Comparison of ENCODE assay signal across 17 cellular contexts in the genomic region with DNA sequence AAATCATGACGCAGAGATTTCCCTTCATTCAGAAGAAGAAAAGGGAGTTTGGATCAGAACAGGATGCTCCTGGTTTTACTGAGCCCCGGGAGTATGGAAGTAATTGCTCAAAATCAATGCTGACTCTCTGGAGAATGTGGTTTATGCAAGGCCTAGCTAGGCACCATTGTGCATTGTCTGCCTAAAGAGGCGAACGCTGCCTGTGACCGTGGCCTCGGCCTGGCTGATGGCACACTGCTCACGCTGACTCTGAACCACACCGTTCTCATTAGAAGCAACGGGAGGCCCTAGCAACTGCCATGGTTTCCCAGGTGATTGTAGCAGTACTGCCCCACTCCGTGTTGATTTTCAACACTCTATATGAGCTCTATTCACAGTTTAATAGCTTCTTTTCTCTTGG. TPM values are rescaled to one million over a fixed set of nuclear protein-coding genes. Genes with fewer than 3 reads are reported as not detected.
DNase-seq lines count a peak whose midpoint lies in the region; ATAC-seq, FAIRE-seq and TF ChIP-seq lines count a peak whose summit lies in the region.
"Had no signal": no experiment of that assay in that cellular context is flagged by ENCODE, and none has a peak within 500 bp of the region (broad histone marks: within the 10 kb centered on the region; RNA-seq: fewer than 3 reads in every experiment).

No MANE protein-coding gene starts in this region.

- H3K79me2 ChIP-seq in HepG2 (ENCODE audit: insufficient read depth, low read length) = no peaks in the 10 kb centered on the region

- no peaks in the 10 kb centered on the region for H4K20me1 ChIP-seq in HepG2 (ENCODE audit: insufficient read depth, low read length)

- CTCF ChIA-PET in HepG2 (lab: Yijun Ruan, JAX; ENCODE audit: low intra/inter-chr PET ratio, low total read pairs) = no interaction called here

- in situ Hi-C loops in HepG2 (cut with HindIII; ENCODE audit: extremely low pct_ligation_motif_present, low pct_unique_long_range_greater_than_20kb) = no loop called here

- no peaks in the 10 kb centered on the region for H3K36me3 ChIP-seq in HepG2 (replicated peaks in 1 of 2; ENCODE audit: control insufficient read depth in 1 of 2, insufficient read depth in 2 of 2, low read length in 2 of 2)
- no peaks in the 10 kb centered on the region for H3K36me3 ChIP-seq in right lobe of liver
- H3K36me3 ChIP-seq: prostate gland had no signal

- no peak overlapping the region for H3K4me3 Mint-ChIP-seq in nephron
- H3K4me3 Mint-ChIP-seq: activated naive CD4-positive, alpha-beta T cell treated with anti-CD3 and anti-CD28 coated beads, Interleukin-2, amount 50 U/mL, for 24 hours; CD4-positive, CD25-positive, alpha-beta regulatory T cell; H9; T-helper 17 cell had no signal

- WGBS in HepG2 (ENCODE audit: low lambda C conversion rate) = 68% methylated on average over 3 of the region's 10 CpGs
- 65% methylated on average over 2 of the region's 10 CpGs for WGBS in right lobe of liver (ENCODE audit: insufficient coverage, low coverage, low lambda C conversion rate, missing lambda C conversion rate)

- no peak overlapping the region for H3K4me2 ChIP-seq in HepG2 (ENCODE audit: low read depth, low read length)

- H3K27ac Mint-ChIP-seq in nephron = peak overlapping the region in 2 of 3 experiments; percentile 5 to 12
- H3K27ac Mint-ChIP-seq: activated naive CD4-positive, alpha-beta T cell treated with anti-CD3 and anti-CD28 coated beads, Interleukin-2, amount 50 U/mL, for 24 hours; H9; T-helper 17 cell had no signal

- no peak for TF ChIP-seq RAD21 in HepG2 (CRISPR knock-in tag; IDR thresholded peaks at IDR 0.05)

- POLR2A ChIA-PET in HepG2 (lab: Yijun Ruan, JAX) = no interaction called here

- no peaks in the 10 kb centered on the region for H3K36me3 Mint-ChIP-seq in nephron (ENCODE audit: low read depth)
- H3K36me3 Mint-ChIP-seq: activated naive CD4-positive, alpha-beta T cell treated with anti-CD3 and anti-CD28 coated beads, Interleukin-2, amount 50 U/mL, for 24 hours; CD4-positive, CD25-positive, alpha-beta regulatory T cell had no signal

- peaks cover 8% of the 10 kb centered on the region for H3K27me3 Mint-ChIP-seq in nephron (ENCODE audit: low read depth)
- H3K27me3 Mint-ChIP-seq: activated naive CD4-positive, alpha-beta T cell treated with anti-CD3 and anti-CD28 coated beads, Interleukin-2, amount 50 U/mL, for 24 hours had no signal

- DNase-seq in HepG2 (ENCODE audit: low spot score) (no peak), right lobe of liver (no peak), caudate nucleus (lab: John Stamatoyannopoulos, UW) (peak in 48 of 61 donors; percentile 5 to 73 (median 42)), NCI-H1105 treated with DMSO at 0.1 percent for 48 hours (lab: John Stamatoyannopoulos, UW) (no peak), NCI-H2196 (lab: John Stamatoyannopoulos, UW; ENCODE audit: unreplicated experiment) (no peak), Right ventricle myocardium superior (no peak)
- DNase-seq: activated CD4-positive, alpha-beta T cell treated with anti-CD3 and anti-CD28 coated beads for 1 hour; activated CD8-positive, alpha-beta memory T cell treated with anti-CD3 and anti-CD28 coated beads, Interleukin-2, amount 50 U/mL, for 4 hours; CD4-positive, CD25-positive, alpha-beta regulatory T cell; H9; kidney; mucosa of descending colon; T-helper 17 cell had no signal

- H3K27me3 ChIP-seq in HepG2 (ENCODE audit: control insufficient read depth in 1 of 2, insufficient read depth in 2 of 2, low read length in 2 of 2) (peaks cover 0 to 13% of the 10 kb centered on the region in 2 experiments; a peak in 1 of 5 replicates), right lobe of liver (no peaks in the 10 kb centered on the region)

- H3K9me3 ChIP-seq in HepG2 (ENCODE audit: low read length) (no peaks in the 10 kb centered on the region), right lobe of liver (no peaks in the 10 kb centered on the region)
- H3K9me3 ChIP-seq: mucosa of descending colon, prostate gland had no signal

- FAIRE-seq in HepG2 (lab: Jason Lieb, UNC) = no peak

- H2AFZ ChIP-seq in HepG2 (ENCODE audit: low read length) = no peak overlapping the region

- no peak overlapping the region for H3K9ac ChIP-seq in HepG2 (ENCODE audit: insufficient read depth, low read depth, low read length)

- no TSS peak for BruUV-seq in HepG2 (replicated peaks; lab: Mats Ljungman, UMichigan)

- no peaks in the 10 kb centered on the region for H3K9me3 Mint-ChIP-seq in nephron
- H3K9me3 Mint-ChIP-seq: activated naive CD4-positive, alpha-beta T cell treated with anti-CD3 and anti-CD28 coated beads, Interleukin-2, amount 50 U/mL, for 24 hours; H9 had no signal

- intact Hi-C loops in HepG2 (cut with micrococcal nuclease; ENCODE audit: unreplicated experiment) (no loop called here), right lobe of liver (cut with DNase I) (no loop called here), Right ventricle myocardium superior (cut with DNase I) (no loop called here)

- H3K4me1 ChIP-seq in HepG2 (ENCODE audit: insufficient read depth, low read length) (peaks cover 6% of the 10 kb centered on the region), right lobe of liver (no peaks in the 10 kb centered on the region)
- H3K4me1 ChIP-seq: prostate gland had no signal

- peak; percentile 49; the same call in 2 of the 3 replicates for ATAC-seq in HepG2
- ATAC-seq in right lobe of liver = no peak
- ATAC-seq in HG02840 (IDR thresholded peaks at IDR 0.05; ENCODE audit: low FRiP score, unreplicated experiment) = no peak
- no peak for ATAC-seq in Right ventricle myocardium superior (ENCODE audit: poor library complexity)
- ATAC-seq: mucosa of descending colon, T-helper 17 cell had no signal

- TF ChIP-seq EP300 in HepG2 (IDR thresholded peaks at IDR 0.05; ENCODE audit: low read depth in 2 of 2, low read length in 2 of 2) (no peak), HepG2 (CRISPR knock-in tag; IDR thresholded peaks at IDR 0.05; ENCODE audit: borderline replicate concordance) (no peak)

- TF ChIP-seq CTCF in HepG2 (CRISPR knock-in tag; IDR thresholded peaks at IDR 0.05) (no peak), right lobe of liver (IDR thresholded peaks at IDR 0.05) (no peak), nephron (IDR thresholded peaks at IDR 0.05; ENCODE audit: unreplicated experiment in 3 of 3) (no peak)

- peaks cover 26% of the 10 kb centered on the region for H3K4me1 Mint-ChIP-seq in nephron
- H3K4me1 Mint-ChIP-seq: activated naive CD4-positive, alpha-beta T cell treated with anti-CD3 and anti-CD28 coated beads, Interleukin-2, amount 50 U/mL, for 24 hours had no signal

- H3K27ac ChIP-seq in HepG2 (ENCODE audit: extremely low read length, insufficient read depth, low read length) (no peak overlapping the region), right lobe of liver (no peak overlapping the region), caudate nucleus (ENCODE audit: low read depth, low read length) (peak overlapping the region; percentile 63)
- H3K27ac ChIP-seq: prostate gland had no signal

- no peak for TF ChIP-seq POLR2A in HepG2 (IDR thresholded peaks at IDR 0.05; ENCODE audit: insufficient read depth in 1 of 2, low read depth in 2 of 2, low read length in 2 of 2)
- no peak for TF ChIP-seq POLR2A in right lobe of liver (IDR thresholded peaks at IDR 0.05)

- no peak overlapping the region for H3K4me3 ChIP-seq in HepG2 (replicated peaks in 1 of 3; ENCODE audit: insufficient read depth in 1 of 3, low read depth in 2 of 3, low read length in 3 of 3)
- H3K4me3 ChIP-seq in right lobe of liver = no peak overlapping the region
- H3K4me3 ChIP-seq: mucosa of descending colon, prostate gland had no signal

TF ChIP-seq in HepG2, 621 proteins besides CTCF, POLR2A, EP300 and RAD21 (continues in another document):
- TF ChIP-seq BHLHE40 (IDR thresholded peaks at IDR 0.05; ENCODE audit: low read length) (no peak), ZNF282 (IDR thresholded peaks at IDR 0.05; ENCODE audit: partially characterized antibody) (no peak), FOXA3 (CRISPR knock-in tag; IDR thresholded peaks at IDR 0.05) (no peak), TGIF2 (CRISPR knock-in tag; IDR thresholded peaks at IDR 0.05) (no peak), HNRNPUL1 (IDR thresholded peaks at IDR 0.05; ENCODE audit: low read depth, low read length) (no peak), CREM (IDR thresholded peaks at IDR 0.05) (no peak), CREM (CRISPR knock-in tag; IDR thresholded peaks at IDR 0.05) (no peak)

RNA-seq across cellular contexts. Expression of gene UBL3, which starts 41.7 kb away (rescaled TPM):
- total RNA-seq in HepG2 (2016; rRNA removed; fragmentation: Illumina TruSeq; extraction: Trizol) = 7.4 and 10.9 TPM in 2 replicates
- 1.3 and 1.5 TPM in 2 replicates for total RNA-seq in HepG2 (2016; cell fraction: cytosol; rRNA removed; fragmentation: Illumina TruSeq; extraction: Trizol; ENCODE audit: low read depth)
- 7.4 and 10.0 TPM in 2 replicates for total RNA-seq in HepG2 (2016; cell fraction: insoluble cytoplasmic fraction; rRNA removed; fragmentation: Illumina TruSeq; extraction: Trizol)
- 8.0 and 8.5 TPM in 2 replicates for total RNA-seq in HepG2 (2016; cell fraction: membrane; rRNA removed; fragmentation: Illumina TruSeq; extraction: Trizol)
- total RNA-seq in HepG2 (2016; cell fraction: nucleus; rRNA removed; fragmentation: Illumina TruSeq; extraction: Trizol) = 7.2 and 8.1 TPM in 2 replicates
- polyA plus RNA-seq in HepG2 (2011; rRNA removed) = 8.7 and 9.6 TPM in 2 replicates
- polyA plus RNA-seq in HepG2 (2011; cell fraction: cytosol; rRNA removed) = 5.1 and 7.8 TPM in 2 replicates
- 2.5 and 3.5 TPM in 2 replicates for polyA plus RNA-seq in HepG2 (2011; cell fraction: nucleus; rRNA removed)
- 16.3 and 17.6 TPM in 2 replicates for polyA plus RNA-seq in HepG2 (2012)
- 1.6 and 2.0 TPM in 2 replicates for polyA plus RNA-seq in HepG2 (2016; cell fraction: cytosol; fragmentation: Illumina TruSeq; extraction: Trizol; ENCODE audit: low read depth)
- polyA plus RNA-seq in HepG2 (2016; cell fraction: insoluble cytoplasmic fraction; fragmentation: Illumina TruSeq; extraction: Trizol; ENCODE audit: low read depth) = 16.2 and 17.1 TPM in 2 replicates
- 9.0 and 9.5 TPM in 2 replicates for polyA plus RNA-seq in HepG2 (2016; cell fraction: membrane; fragmentation: Illumina TruSeq; extraction: Trizol; ENCODE audit: low read depth)
- polyA plus RNA-seq in HepG2 (2016; cell fraction: nucleus; fragmentation: Illumina TruSeq; extraction: Trizol; ENCODE audit: insufficient read depth, low read depth) = 8.6 and 9.3 TPM in 2 replicates
- 7.4 and 11.5 TPM in 2 replicates for polyA minus RNA-seq in HepG2 (2011; rRNA and poly(A)+ RNA removed; ENCODE audit: low replicate concordance)
- polyA minus RNA-seq in HepG2 (2011; cell fraction: cytosol; rRNA and poly(A)+ RNA removed) = 9.4 and 10.7 TPM in 2 replicates
- 15.2 and 16.8 TPM in 2 replicates for polyA minus RNA-seq in HepG2 (2011; cell fraction: nucleus; rRNA and poly(A)+ RNA removed)
- total RNA-seq in right lobe of liver = 10 to 100 TPM; 15.7 to 28.6 (median 23.5) TPM
- 21.1 TPM for total RNA-seq in Right ventricle myocardium superior

Comparison
In these comparisons a context has a peak if more than half of its experiments do, and no peak if none do; other contexts are left out.
1. DNase-seq: peak in caudate nucleus (48 of 61); none in HepG2 (single experiment), right lobe of liver (0 of 3), NCI-H1105 treated with DMSO at 0.1 percent for 48 hours (single experiment), NCI-H2196 (single experiment) and Right ventricle myocardium superior (single experiment).